In genomic region chr19:40360020-40360686, GRCh38 we compare ENCODE assay signal across 26 cellular contexts. TPM values are rescaled to one million over a fixed set of nuclear protein-coding genes. Genes with fewer than 3 reads are reported as not detected.
DNase-seq lines count a peak whose midpoint lies in the region; ATAC-seq and TF ChIP-seq lines count a peak whose summit lies in the region.
"Had no signal": no experiment of that assay in that cellular context is flagged by ENCODE, and none has a peak within 500 bp of the region (broad histone marks: within the 10 kb centered on the region; RNA-seq: fewer than 3 reads in every experiment).

No MANE protein-coding gene starts in this region.

- H3K4me3 Mint-ChIP-seq in GM23338 (no peak overlapping the region), WTC11 (no peak overlapping the region)
- H3K4me3 Mint-ChIP-seq: CD4-positive, CD25-positive, alpha-beta regulatory T cell; T-cell had no signal

- intact Hi-C loops in Right ventricle myocardium superior (cut with DNase I), result no loop called here

- H4K20me1 ChIP-seq in GM23338 (replicated peaks; ENCODE audit: insufficient read depth) (no peaks in the 10 kb centered on the region; the same call in 1 of the 2 replicates), osteoblast (ENCODE audit: insufficient read depth, low read length) (peaks cover 14% of the 10 kb centered on the region)

- TF ChIP-seq CTCF in C4-2B (conservative IDR thresholded peaks at IDR 0.05), result no peak
- TF ChIP-seq CTCF in GM23338 (conservative IDR thresholded peaks at IDR 0.05; ENCODE audit: low read depth in 2 of 2), result no peak; a peak in 1 of 4 replicates
- TF ChIP-seq CTCF in WTC11 (IDR thresholded peaks at IDR 0.05), result no peak
- no peak for TF ChIP-seq CTCF in osteoblast (IDR thresholded peaks at IDR 0.05; ENCODE audit: extremely low read depth, low read depth, low read length)

- H3K27ac Mint-ChIP-seq in GM23338 (peak overlapping the region; percentile 56; the same call in 1 of the 2 replicates), WTC11 (peak overlapping the region; percentile 26; the same call in 1 of the 2 replicates)
- H3K27ac Mint-ChIP-seq: CD4-positive, CD25-positive, alpha-beta regulatory T cell; T-cell had no signal

- H3K4me1 Mint-ChIP-seq in GM23338 (peaks cover 26% of the 10 kb centered on the region), WTC11 (peaks cover 3% of the 10 kb centered on the region; the same call in 1 of the 2 replicates)

- CTCF ChIA-PET in WTC11 (lab: Charles Lee), result no interaction called here

- 0 out of 2 replicates have a peak, but pooled peaks cover 3% of the 10 kb centered on the region for H3K4me1 ChIP-seq in GM23338 (ENCODE audit: insufficient read depth)
- H3K4me1 ChIP-seq in osteoblast (ENCODE audit: insufficient read depth, low read length), result peaks cover 7% of the 10 kb centered on the region

- H3K36me3 Mint-ChIP-seq in GM23338 (ENCODE audit: low read depth) (no peaks in the 10 kb centered on the region), WTC11 (no peaks in the 10 kb centered on the region)

- POLR2A ChIA-PET in WTC11 (lab: Charles Lee), result interaction anchor here (0.6 kb wide), 1 partner anchor 1931 kb away, joined by 3 read pairs; no protein-coding TSS in a partner anchor

- no peaks in the 10 kb centered on the region for H3K9me3 Mint-ChIP-seq in GM23338
- H3K9me3 Mint-ChIP-seq in WTC11, result no peaks in the 10 kb centered on the region
- H3K9me3 Mint-ChIP-seq: CD4-positive, CD25-positive, alpha-beta regulatory T cell; T-cell had no signal

- H3K4me2 ChIP-seq in GM23338, result no peak overlapping the region
- H3K4me2 ChIP-seq in osteoblast (ENCODE audit: insufficient read depth, low read length), result no peak overlapping the region
- H3K4me2 ChIP-seq: SK-N-SH had no signal

- H3K27me3 Mint-ChIP-seq in GM23338 (ENCODE audit: insufficient read depth, low read depth, poor library complexity) (peaks cover 3% of the 10 kb centered on the region), WTC11 (ENCODE audit: low read depth) (peaks cover 3% of the 10 kb centered on the region; the same call in 1 of the 2 replicates)
- H3K27me3 Mint-ChIP-seq: CD4-positive, CD25-positive, alpha-beta regulatory T cell; T-cell had no signal

- H3K9me3 ChIP-seq in osteoblast (ENCODE audit: low read depth, low read length), result no peaks in the 10 kb centered on the region
- H3K9me3 ChIP-seq: SK-N-SH had no signal

- no peaks in the 10 kb centered on the region for H3K36me3 ChIP-seq in GM23338 (ENCODE audit: insufficient read depth)
- peaks cover 3% of the 10 kb centered on the region for H3K36me3 ChIP-seq in osteoblast (ENCODE audit: insufficient read depth, low read length)

- H3F3A ChIP-seq in GM23338 (replicated peaks; ENCODE audit: low read depth), result no peaks in the 10 kb centered on the region

- H3K4me3 ChIP-seq in GM23338 (no peak overlapping the region), osteoblast (ENCODE audit: insufficient read depth, low read length) (no peak overlapping the region)
- H3K4me3 ChIP-seq: GM12878 had no signal

- H3K79me2 ChIP-seq in GM23338 (replicated peaks; ENCODE audit: insufficient read depth) (no peaks in the 10 kb centered on the region), osteoblast (ENCODE audit: insufficient read depth, low read length) (peaks cover 12% of the 10 kb centered on the region)

- H2AFZ ChIP-seq in GM23338 (no peak overlapping the region), osteoblast (ENCODE audit: low read length) (no peak overlapping the region)

- ATAC-seq in GM23338 (peak; percentile 37; the same call in 2 of the 3 replicates), WTC11 (no peak), GM18505 (IDR thresholded peaks at IDR 0.05; ENCODE audit: unreplicated experiment) (no peak), Right ventricle myocardium superior (ENCODE audit: poor library complexity) (no peak)
- ATAC-seq: GM12878, T-cell had no signal

- H3K27me3 ChIP-seq in GM23338 (ENCODE audit: insufficient read depth) (no peaks in the 10 kb centered on the region), osteoblast (ENCODE audit: insufficient read depth, low read length) (no peaks in the 10 kb centered on the region)

- no peak for DNase-seq in GM23338 (ENCODE audit: low spot score)
- DNase-seq in WTC11 (ENCODE audit: low spot score), result no peak
- peak; percentile 23 for DNase-seq in osteoblast (ENCODE audit: insufficient read length, low spot score, missing footprints)
- DNase-seq in NCI-H187 (lab: John Stamatoyannopoulos, UW), result no peak
- no peak for DNase-seq in Right ventricle myocardium superior
- DNase-seq: CD4-positive, CD25-positive, alpha-beta regulatory T cell; COR-L47; DMS53; H7; Karpas-422; NCI-H1048; NCI-H1436 treated with DMSO at 0.1 percent for 48 hours; NCI-H2081; NCI-H2171 treated with DMSO at 0.1 percent for 48 hours; NCI-H446 treated with DMSO at 0.1 percent for 48 hours; NCI-H69; NK-92 treated with Interleukin-12 subunit alpha and Interleukin-12 subunit beta, amount 100 ng/mL, for 24 hours; SHP77; SK-N-SH; T-cell had no signal

- no peaks in the 10 kb centered on the region for H3K9me2 ChIP-seq in GM23338 (ENCODE audit: insufficient read depth)
- H3K9me2 ChIP-seq: SK-N-SH had no signal

- TF ChIP-seq POLR2A in GM18505 (IDR thresholded peaks at IDR 0.05; ENCODE audit: borderline replicate concordance, extremely low read depth, insufficient read depth, insufficient read length), result no peak

- H3K27ac ChIP-seq in C4-2B, result peak overlapping the region; percentile 11
- no peak overlapping the region for H3K27ac ChIP-seq in GM23338 (ENCODE audit: low read depth)
- H3K27ac ChIP-seq in osteoblast (ENCODE audit: low read depth, low read length), result no peak overlapping the region
- H3K27ac ChIP-seq: HL-60 had no signal

TF ChIP-seq in GM23338, 12 proteins besides CTCF, POLR2A, EP300 and RAD21 (continues in another document):
- no peak for TF ChIP-seq EZH2 (IDR thresholded peaks at IDR 0.05; ENCODE audit: low read depth, unreplicated experiment)

TF ChIP-seq in WTC11, 78 proteins besides CTCF, POLR2A, EP300 and RAD21:
- TF ChIP-seq, protein P1, sequence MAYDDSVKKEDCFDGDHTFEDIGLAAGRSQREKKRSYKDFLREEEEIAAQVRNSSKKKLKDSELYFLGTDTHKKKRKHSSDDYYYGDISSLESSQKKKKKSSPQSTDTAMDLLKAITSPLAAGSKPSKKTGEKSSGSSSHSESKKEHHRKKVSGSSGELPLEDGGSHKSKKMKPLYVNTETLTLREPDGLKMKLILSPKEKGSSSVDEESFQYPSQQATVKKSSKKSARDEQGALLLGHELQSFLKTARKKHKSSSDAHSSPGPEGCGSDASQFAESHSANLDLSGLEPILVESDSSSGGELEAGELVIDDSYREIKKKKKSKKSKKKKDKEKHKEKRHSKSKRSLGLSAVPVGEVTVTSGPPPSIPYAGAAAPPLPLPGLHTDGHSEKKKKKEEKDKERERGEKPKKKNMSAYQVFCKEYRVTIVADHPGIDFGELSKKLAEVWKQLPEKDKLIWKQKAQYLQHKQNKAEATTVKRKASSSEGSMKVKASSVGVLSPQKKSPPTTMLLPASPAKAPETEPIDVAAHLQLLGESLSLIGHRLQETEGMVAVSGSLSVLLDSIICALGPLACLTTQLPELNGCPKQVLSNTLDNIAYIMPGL (CRISPR knock-in tag; IDR thresholded peaks at IDR 0.05), result no peak
- TF ChIP-seq, protein P2, sequence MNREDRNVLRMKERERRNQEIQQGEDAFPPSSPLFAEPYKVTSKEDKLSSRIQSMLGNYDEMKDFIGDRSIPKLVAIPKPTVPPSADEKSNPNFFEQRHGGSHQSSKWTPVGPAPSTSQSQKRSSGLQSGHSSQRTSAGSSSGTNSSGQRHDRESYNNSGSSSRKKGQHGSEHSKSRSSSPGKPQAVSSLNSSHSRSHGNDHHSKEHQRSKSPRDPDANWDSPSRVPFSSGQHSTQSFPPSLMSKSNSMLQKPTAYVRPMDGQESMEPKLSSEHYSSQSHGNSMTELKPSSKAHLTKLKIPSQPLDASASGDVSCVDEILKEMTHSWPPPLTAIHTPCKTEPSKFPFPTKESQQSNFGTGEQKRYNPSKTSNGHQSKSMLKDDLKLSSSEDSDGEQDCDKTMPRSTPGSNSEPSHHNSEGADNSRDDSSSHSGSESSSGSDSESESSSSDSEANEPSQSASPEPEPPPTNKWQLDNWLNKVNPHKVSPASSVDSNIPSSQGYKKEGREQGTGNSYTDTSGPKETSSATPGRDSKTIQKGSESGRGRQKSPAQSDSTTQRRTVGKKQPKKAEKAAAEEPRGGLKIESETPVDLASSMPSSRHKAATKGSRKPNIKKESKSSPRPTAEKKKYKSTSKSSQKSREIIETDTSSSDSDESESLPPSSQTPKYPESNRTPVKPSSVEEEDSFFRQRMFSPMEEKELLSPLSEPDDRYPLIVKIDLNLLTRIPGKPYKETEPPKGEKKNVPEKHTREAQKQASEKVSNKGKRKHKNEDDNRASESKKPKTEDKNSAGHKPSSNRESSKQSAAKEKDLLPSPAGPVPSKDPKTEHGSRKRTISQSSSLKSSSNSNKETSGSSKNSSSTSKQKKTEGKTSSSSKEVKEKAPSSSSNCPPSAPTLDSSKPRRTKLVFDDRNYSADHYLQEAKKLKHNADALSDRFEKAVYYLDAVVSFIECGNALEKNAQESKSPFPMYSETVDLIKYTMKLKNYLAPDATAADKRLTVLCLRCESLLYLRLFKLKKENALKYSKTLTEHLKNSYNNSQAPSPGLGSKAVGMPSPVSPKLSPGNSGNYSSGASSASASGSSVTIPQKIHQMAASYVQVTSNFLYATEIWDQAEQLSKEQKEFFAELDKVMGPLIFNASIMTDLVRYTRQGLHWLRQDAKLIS (CRISPR knock-in tag; IDR thresholded peaks at IDR 0.05; ENCODE audit: borderline replicate concordance), result no peak
- TF ChIP-seq FOXP1 (CRISPR knock-in tag; IDR thresholded peaks at IDR 0.05; ENCODE audit: borderline replicate concordance) (no peak), NFE2L1 (CRISPR knock-in tag; IDR thresholded peaks at IDR 0.05) (no peak)
TF ChIP-seq in WTC11: peak in this region for 0.

RNA-seq across cellular contexts. Expression of gene PLD3, which starts 11.7 kb away (rescaled TPM):
- 488 and 490 TPM in 2 replicates for total RNA-seq in GM23338 (2014; rRNA removed; shearing (Covaris generic))
- polyA plus RNA-seq in GM23338 (2016; fragmentation: Nextera tagmentation; extraction: Ambion mirVana), result 179 and 181 TPM in 2 replicates
- 190 to 200 TPM (median 193 TPM) in 3 replicates for total RNA-seq in WTC11 (2021)
- total RNA-seq in osteoblast, result 136 and 239 TPM in 2 replicates
- 159 TPM for total RNA-seq in Right ventricle myocardium superior

RNA-seq across cellular contexts. Expression of gene C19orf47, which starts 12.0 kb away (rescaled TPM):
- 17.2 and 26.6 TPM in 2 replicates for total RNA-seq in GM23338 (2014; rRNA removed; shearing (Covaris generic))
- 13.1 and 15.2 TPM in 2 replicates for polyA plus RNA-seq in GM23338 (2016; fragmentation: Nextera tagmentation; extraction: Ambion mirVana)
- total RNA-seq in WTC11 (2021), result 14.7 to 17.2 TPM (median 15.6 TPM) in 3 replicates
- 3.6 and 7.7 TPM in 2 replicates for total RNA-seq in osteoblast
- total RNA-seq in Right ventricle myocardium superior, result 209 TPM

RNA-seq across cellular contexts. Expression of gene HIPK4, which starts 29.8 kb away (rescaled TPM):
- total RNA-seq in GM23338 (2014; rRNA removed; shearing (Covaris generic)), result 0.52 TPM in 1 of 2 replicates, not detected in the other
- 0.21 and 0.37 TPM in 2 replicates for polyA plus RNA-seq in GM23338 (2016; fragmentation: Nextera tagmentation; extraction: Ambion mirVana)
- total RNA-seq in WTC11 (2021) (0.21 to 0.31 TPM (median 0.25 TPM) in 3 replicates), osteoblast (0.29 and 0.36 TPM in 2 replicates), Right ventricle myocardium superior (not detected)
- total RNA-seq: CD4-positive, CD25-positive, alpha-beta regulatory T cell; HT1080; MCF 10A had no signal
- polyA plus RNA-seq: CD4-positive, CD25-positive, alpha-beta regulatory T cell had no signal

RNA-seq across cellular contexts. Expression of gene PRX, which starts 53.0 kb away (rescaled TPM):
- total RNA-seq in GM23338 (2014; rRNA removed; shearing (Covaris generic)), result 4.2 and 4.3 TPM in 2 replicates
- polyA plus RNA-seq in GM23338 (2016; fragmentation: Nextera tagmentation; extraction: Ambion mirVana), result 4.1 and 4.2 TPM in 2 replicates
- total RNA-seq in WTC11 (2021) (8.2 to 8.4 TPM (median 8.3 TPM) in 3 replicates), osteoblast (2.7 and 3.3 TPM in 2 replicates), Right ventricle myocardium superior (3.8 TPM)
- total RNA-seq: HT1080 had no signal
